18 cellular contexts compared by ENCODE assay signal in the genomic region with DNA sequence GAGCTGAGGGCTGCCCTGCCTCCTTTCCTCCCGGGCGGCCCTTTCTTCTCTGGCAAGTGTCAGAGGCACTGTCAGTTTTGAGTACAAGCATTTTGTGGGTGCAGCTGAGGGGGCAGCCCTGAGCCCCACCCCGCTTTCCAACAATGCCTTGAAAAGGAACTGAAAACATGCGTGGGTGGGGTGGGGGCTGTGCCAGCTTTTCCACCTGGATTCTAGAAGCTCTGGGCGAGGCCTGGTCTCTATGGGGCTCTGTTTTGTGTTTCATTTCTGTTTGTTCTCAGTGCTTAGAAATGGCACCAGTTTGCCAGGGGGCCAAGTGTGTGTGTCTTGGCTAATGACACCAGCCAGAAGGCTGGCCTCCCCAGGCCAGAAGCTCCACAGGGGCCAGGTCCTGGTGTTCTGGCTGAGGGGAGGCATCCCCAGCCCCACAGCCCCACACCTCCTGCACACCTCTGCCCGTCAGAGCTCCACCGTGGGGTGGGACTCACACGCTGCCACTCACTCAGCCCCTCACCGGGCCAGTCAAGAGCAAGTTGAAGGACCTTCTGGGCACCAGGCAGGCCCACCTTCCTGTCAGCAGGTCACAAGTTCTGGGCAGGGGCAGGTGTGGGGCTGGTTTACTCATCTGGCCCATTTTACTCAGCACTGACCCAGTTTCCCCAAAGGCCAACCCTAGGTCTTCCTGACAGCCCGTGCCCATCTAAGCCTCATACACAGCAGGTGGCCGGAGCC.
DNase-seq lines count a peak whose midpoint lies in the region; ATAC-seq, FAIRE-seq and TF ChIP-seq lines count a peak whose summit lies in the region.
"Had no signal": no experiment of that assay in that cellular context is flagged by ENCODE, and none has a peak within 500 bp of the region (broad histone marks: within the 10 kb centered on the region; RNA-seq: fewer than 3 reads in every experiment).

No MANE protein-coding gene starts in this region.

- H3K36me3 Mint-ChIP-seq in progenitor cell of endocrine pancreas (ENCODE audit: insufficient read depth), result no peaks in the 10 kb centered on the region
- no peaks in the 10 kb centered on the region for H3K36me3 Mint-ChIP-seq in naive thymus-derived CD4-positive, alpha-beta T cell
- H3K36me3 Mint-ChIP-seq: activated naive CD8-positive, alpha-beta T cell treated with anti-CD3 and anti-CD28 coated beads, Interleukin-2, amount 10 ng/mL, durations not matched to agents 7 days and 5 days had no signal

- intact Hi-C loops in Right ventricle myocardium superior (cut with DNase I) (no loop called here), cardiac septum (cut with DNase I) (no loop called here), upper lobe of right lung (cut with DNase I) (no loop called here)
- intact Hi-C loops in naive thymus-derived CD4-positive, alpha-beta T cell (cut with micrococcal nuclease), result no loop called here

- POLR2A ChIA-PET in naive thymus-derived CD4-positive, alpha-beta T cell (lab: Charles Lee), result no interaction called here

- H3K27me3 ChIP-seq in foreskin keratinocyte, result no peaks in the 10 kb centered on the region
- H3K27me3 ChIP-seq in upper lobe of right lung, result no peaks in the 10 kb centered on the region
- no peaks in the 10 kb centered on the region for H3K27me3 ChIP-seq in naive thymus-derived CD4-positive, alpha-beta T cell (ENCODE audit: control insufficient read depth in 2 of 2, insufficient read depth in 2 of 2, low read length in 2 of 2)
- H3K27me3 ChIP-seq: tibial nerve had no signal

- H3K4me3 ChIP-seq in upper lobe of right lung, result no peak overlapping the region
- no peak overlapping the region for H3K4me3 ChIP-seq in naive thymus-derived CD4-positive, alpha-beta T cell (ENCODE audit: low read length)
- H3K4me3 ChIP-seq: tibial nerve had no signal

- H3K27ac ChIP-seq in foreskin keratinocyte (no peak overlapping the region), upper lobe of right lung (no peak overlapping the region)
- no peak overlapping the region for H3K27ac ChIP-seq in naive thymus-derived CD4-positive, alpha-beta T cell (ENCODE audit: low read depth, low read length)
- H3K27ac ChIP-seq: 22Rv1 had no signal

- ATAC-seq in Right ventricle myocardium superior (ENCODE audit: poor library complexity) (peak; percentile 2), foreskin keratinocyte (peak; percentile 22), upper lobe of right lung (no peak)
- no peak for ATAC-seq in naive thymus-derived CD4-positive, alpha-beta T cell

- no peaks in the 10 kb centered on the region for H3K9me3 Mint-ChIP-seq in progenitor cell of endocrine pancreas (ENCODE audit: low read depth)
- H3K9me3 Mint-ChIP-seq in naive thymus-derived CD4-positive, alpha-beta T cell, result no peaks in the 10 kb centered on the region
- H3K9me3 Mint-ChIP-seq: activated naive CD8-positive, alpha-beta T cell treated with anti-CD3 and anti-CD28 coated beads, Interleukin-2, amount 10 ng/mL, durations not matched to agents 7 days and 5 days; activated T-helper 1 cell treated with anti-CD3 and anti-CD28 coated beads, Interleukin-12 subunit alpha, Interleukin-12 subunit beta, Interleukin-2, Interleukin-4 antibody, amounts not matched to agents 30 ng/mL and 10 ng/mL and 1 ng/mL, durations not matched to agents 14 hours and 24 hours and 36 hours had no signal

- no peaks in the 10 kb centered on the region for H3K9me3 ChIP-seq in upper lobe of right lung
- H3K9me3 ChIP-seq in naive thymus-derived CD4-positive, alpha-beta T cell (ENCODE audit: control insufficient read depth in 2 of 3, low read length in 3 of 3), result no peaks in the 10 kb centered on the region
- H3K9me3 ChIP-seq: tibial nerve had no signal

- H3K4me3 Mint-ChIP-seq in progenitor cell of endocrine pancreas (ENCODE audit: low read depth), result no peak overlapping the region
- no peak overlapping the region for H3K4me3 Mint-ChIP-seq in naive thymus-derived CD4-positive, alpha-beta T cell
- H3K4me3 Mint-ChIP-seq: activated naive CD8-positive, alpha-beta T cell treated with anti-CD3 and anti-CD28 coated beads, Interleukin-2, amount 10 ng/mL, durations not matched to agents 7 days and 5 days; activated T-helper 1 cell treated with anti-CD3 and anti-CD28 coated beads, Interleukin-12 subunit alpha, Interleukin-12 subunit beta, Interleukin-2, Interleukin-4 antibody, amounts not matched to agents 30 ng/mL and 10 ng/mL and 1 ng/mL, durations not matched to agents 14 hours and 24 hours and 36 hours had no signal

- H3K27ac Mint-ChIP-seq in progenitor cell of endocrine pancreas, result peak overlapping the region; percentile 29
- no peak overlapping the region for H3K27ac Mint-ChIP-seq in naive thymus-derived CD4-positive, alpha-beta T cell
- H3K27ac Mint-ChIP-seq: activated naive CD8-positive, alpha-beta T cell treated with anti-CD3 and anti-CD28 coated beads, Interleukin-2, amount 10 ng/mL, durations not matched to agents 7 days and 5 days; activated T-helper 1 cell treated with anti-CD3 and anti-CD28 coated beads, Interleukin-12 subunit alpha, Interleukin-12 subunit beta, Interleukin-2, Interleukin-4 antibody, amounts not matched to agents 30 ng/mL and 10 ng/mL and 1 ng/mL, durations not matched to agents 14 hours and 24 hours and 36 hours had no signal

- H3K27me3 Mint-ChIP-seq in progenitor cell of endocrine pancreas, result peaks cover 5% of the 10 kb centered on the region
- no peaks in the 10 kb centered on the region for H3K27me3 Mint-ChIP-seq in naive thymus-derived CD4-positive, alpha-beta T cell

- no peaks in the 10 kb centered on the region for H3K4me1 ChIP-seq in foreskin keratinocyte
- peaks cover 13% of the 10 kb centered on the region for H3K4me1 ChIP-seq in upper lobe of right lung
- H3K4me1 ChIP-seq in naive thymus-derived CD4-positive, alpha-beta T cell (ENCODE audit: control insufficient read depth in 2 of 2, insufficient read depth in 2 of 2, low read length in 2 of 2), result no peaks in the 10 kb centered on the region

- TF ChIP-seq CTCF in foreskin keratinocyte (conservative IDR thresholded peaks at IDR 0.05), result no peak
- no peak for TF ChIP-seq CTCF in progenitor cell of endocrine pancreas (IDR thresholded peaks at IDR 0.05; ENCODE audit: unreplicated experiment)
- no peak for TF ChIP-seq CTCF in upper lobe of right lung (IDR thresholded peaks at IDR 0.05)

- no peak for FAIRE-seq in urothelium cell line (lab: Jason Lieb, UNC)
- FAIRE-seq: RCC 7860 had no signal

- DNase-seq in Right ventricle myocardium superior (peak; percentile 33), cardiac septum (ENCODE audit: low spot score) (no peak), foreskin keratinocyte (no peak), progenitor cell of endocrine pancreas (ENCODE audit: low spot score, unreplicated experiment) (no peak), upper lobe of right lung (peak; percentile 58), urothelium cell line (ENCODE audit: low spot score) (no peak), HuH-7.5 (ENCODE audit: low spot score) (no peak)
- no peak for DNase-seq in naive thymus-derived CD4-positive, alpha-beta T cell
- DNase-seq: activated CD4-positive, alpha-beta T cell treated with anti-CD3 and anti-CD28 coated beads for 1 hour; activated naive CD8-positive, alpha-beta T cell treated with anti-CD3 and anti-CD28 coated beads, Interleukin-2, amount 10 ng/mL, durations not matched to agents 7 days and 5 days; Karpas-422; NCI-H1092; NCI-H2029 treated with DMSO at 0.1 percent for 48 hours; NCI-H446 treated with DMSO at 0.1 percent for 48 hours had no signal

- CTCF ChIA-PET in naive thymus-derived CD4-positive, alpha-beta T cell (lab: Charles Lee), result no interaction called here

- no peaks in the 10 kb centered on the region for H3K36me3 ChIP-seq in upper lobe of right lung
- no peaks in the 10 kb centered on the region for H3K36me3 ChIP-seq in naive thymus-derived CD4-positive, alpha-beta T cell (ENCODE audit: control insufficient read depth in 2 of 3, insufficient read depth in 3 of 3, low read length in 3 of 3)

- peaks cover 23% of the 10 kb centered on the region for H3K4me1 Mint-ChIP-seq in progenitor cell of endocrine pancreas (ENCODE audit: low read depth)
- H3K4me1 Mint-ChIP-seq in naive thymus-derived CD4-positive, alpha-beta T cell, result no peaks in the 10 kb centered on the region
- H3K4me1 Mint-ChIP-seq: activated naive CD8-positive, alpha-beta T cell treated with anti-CD3 and anti-CD28 coated beads, Interleukin-2, amount 10 ng/mL, durations not matched to agents 7 days and 5 days had no signal

Comparison
In these comparisons a context has a peak if more than half of its experiments do, and no peak if none do; other contexts are left out.
1. DNase-seq: peak in Right ventricle myocardium superior (single experiment) and upper lobe of right lung (single experiment); none in cardiac septum (single experiment), foreskin keratinocyte (0 of 2), progenitor cell of endocrine pancreas (single experiment), urothelium cell line (single experiment), HuH-7.5 (single experiment) and naive thymus-derived CD4-positive, alpha-beta T cell (0 of 9).
2. ATAC-seq: peak in Right ventricle myocardium superior (single experiment) and foreskin keratinocyte (single experiment); none in upper lobe of right lung (single experiment) and naive thymus-derived CD4-positive, alpha-beta T cell (single experiment).